8 cellular contexts compared by ENCODE assay signal in the genomic region with DNA sequence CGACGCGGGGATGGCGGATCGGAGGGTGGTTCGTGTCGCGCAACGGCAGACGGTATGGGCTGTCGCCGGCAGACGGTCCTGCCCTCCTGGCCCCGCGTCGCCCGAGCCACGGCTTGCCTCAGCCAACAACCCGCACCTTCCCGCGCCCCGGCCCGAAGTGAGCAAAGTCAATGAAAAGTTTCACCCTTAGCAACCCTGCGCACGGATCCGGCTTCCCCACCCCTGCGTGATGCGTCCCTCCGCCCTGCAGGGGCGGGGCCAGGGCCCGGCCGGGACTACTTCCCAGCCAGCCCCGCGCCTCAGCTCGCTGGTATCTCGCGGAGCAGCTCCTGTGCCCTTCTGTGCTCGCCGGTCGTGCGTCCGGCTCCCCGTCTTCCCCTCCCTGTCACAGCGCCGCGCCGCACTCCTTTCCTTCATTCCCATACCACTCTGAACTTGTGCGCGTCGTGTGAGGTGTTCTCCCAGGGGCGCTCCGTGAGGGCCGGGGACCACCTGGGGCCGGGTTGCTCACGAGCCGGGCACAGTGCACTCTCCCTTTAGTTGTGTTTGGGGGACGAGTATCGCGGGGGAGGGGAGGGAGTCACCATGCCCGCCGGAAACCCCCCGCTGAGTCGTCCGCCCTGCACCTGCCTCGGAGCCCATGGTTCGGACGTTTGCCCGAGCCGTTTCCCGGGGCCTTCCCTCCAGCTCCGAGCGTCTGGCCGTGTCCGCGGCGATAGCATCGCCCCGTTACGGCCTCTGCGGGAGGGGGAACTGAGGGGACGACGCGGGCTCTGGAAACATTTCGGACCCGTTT. TPM values are rescaled to one million over a fixed set of nuclear protein-coding genes. Genes with fewer than 3 reads are reported as not detected.
DNase-seq lines count a peak whose midpoint lies in the region; ATAC-seq and TF ChIP-seq lines count a peak whose summit lies in the region.

A gene with protein sequence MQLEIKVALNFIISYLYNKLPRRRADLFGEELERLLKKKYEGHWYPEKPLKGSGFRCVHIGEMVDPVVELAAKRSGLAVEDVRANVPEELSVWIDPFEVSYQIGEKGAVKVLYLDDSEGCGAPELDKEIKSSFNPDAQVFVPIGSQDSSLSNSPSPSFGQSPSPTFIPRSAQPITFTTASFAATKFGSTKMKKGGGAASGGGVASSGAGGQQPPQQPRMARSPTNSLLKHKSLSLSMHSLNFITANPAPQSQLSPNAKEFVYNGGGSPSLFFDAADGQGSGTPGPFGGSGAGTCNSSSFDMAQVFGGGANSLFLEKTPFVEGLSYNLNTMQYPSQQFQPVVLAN (minus strand): TSS at position 163 of the 796 bp plus-strand sequence. CDS start 9,456 bp downstream, outside the sequence.

- H3K4me1 ChIP-seq in smooth muscle cell (ENCODE audit: low read depth) = peaks cover 10% of the 10 kb centered on the region

- peak; percentile 93 for DNase-seq in NCI-H345 (lab: John Stamatoyannopoulos, UW)
- DNase-seq in WTC11 (ENCODE audit: low spot score) = peak; percentile 95
- DNase-seq in cardiac fibroblast (ENCODE audit: low read depth in 2 of 2) = peak; percentile 95 to 98
- DNase-seq in iPS-NIHi7 (ENCODE audit: extremely low spot score) = peak; percentile 78
- DNase-seq in smooth muscle cell (lab: John Stamatoyannopoulos, UW; ENCODE audit: unreplicated experiment) = peak; percentile 87

- H3K9ac ChIP-seq in smooth muscle cell (ENCODE audit: low read depth) = peak within 1 kb of the TSS; percentile 94

- H3K4me3 ChIP-seq in cardiac fibroblast (replicated peaks in 1 of 2; ENCODE audit: low read depth in 2 of 2, low read length in 2 of 2) = peak within 1 kb of the TSS; percentile 61 to 95
- peak within 1 kb of the TSS; percentile 89 for H3K4me3 ChIP-seq in smooth muscle cell

- TF ChIP-seq CTCF in WTC11 (IDR thresholded peaks at IDR 0.05) = no peak
- TF ChIP-seq CTCF in cardiac fibroblast (IDR thresholded peaks at IDR 0.05; ENCODE audit: low read depth, low read length) = no peak
- TF ChIP-seq CTCF in smooth muscle cell (IDR thresholded peaks at IDR 0.05; ENCODE audit: borderline replicate concordance, insufficient read depth, poor library complexity, severe bottlenecking) = no peak

- H3K4me3 Mint-ChIP-seq in WTC11 = peak within 1 kb of the TSS; percentile 96

- H3K27me3 ChIP-seq in smooth muscle cell (ENCODE audit: low read depth) = no peaks in the 10 kb centered on the region

- peak within 1 kb of the TSS; percentile 59 for H2AFZ ChIP-seq in smooth muscle cell (ENCODE audit: low read depth)

- peak; percentile 99 for TF ChIP-seq POLR2A in GM18505 (IDR thresholded peaks at IDR 0.05; ENCODE audit: borderline replicate concordance, extremely low read depth, insufficient read depth, insufficient read length)

- H3K9me3 Mint-ChIP-seq in WTC11 = no peaks in the 10 kb centered on the region

- peaks cover 34% of the 10 kb centered on the region for H4K20me1 ChIP-seq in smooth muscle cell (ENCODE audit: low read depth)

- H3K4me2 ChIP-seq in smooth muscle cell = peak within 1 kb of the TSS; percentile 86

- peaks cover 5% of the 10 kb centered on the region for H3F3A ChIP-seq in smooth muscle cell (ENCODE audit: low read depth)

- H3K27ac ChIP-seq in smooth muscle cell (ENCODE audit: low read depth) = peak within 1 kb of the TSS; percentile 97

- ATAC-seq in GM18505 (IDR thresholded peaks at IDR 0.05; ENCODE audit: unreplicated experiment) (peak; percentile 43), HG03135 (IDR thresholded peaks at IDR 0.05; ENCODE audit: unreplicated experiment) (peak; percentile 37), WTC11 (peak; percentile 23), GM18519 (IDR thresholded peaks at IDR 0.05; ENCODE audit: low FRiP score, unreplicated experiment) (no peak)

- H3K4me1 Mint-ChIP-seq in WTC11 = peaks cover 24% of the 10 kb centered on the region

- peak within 1 kb of the TSS; percentile 100 for H3K27ac Mint-ChIP-seq in WTC11

- H3K27me3 Mint-ChIP-seq in WTC11 (ENCODE audit: low read depth) = no peaks in the 10 kb centered on the region

- H3K9me3 ChIP-seq in smooth muscle cell (replicated peaks; ENCODE audit: low read depth) = no peaks in the 10 kb centered on the region

- CTCF ChIA-PET in WTC11 (lab: Charles Lee) = interaction anchor here (0.5 to 2.7 kb wide), 7 partner anchors 22 to 252 kb away, joined by 3 to 20 read pairs (median 3); a partner anchor contains a TSS

- POLR2A ChIA-PET in WTC11 (lab: Charles Lee) = interaction anchor here (0.5 to 3.0 kb wide), 20 partner anchors 10 to 467 kb away, joined by 3 to 44 read pairs (median 5); a partner anchor contains a TSS

- peaks cover 29% of the 10 kb centered on the region for H3K36me3 Mint-ChIP-seq in WTC11

- under 1% methylated on average over 78 of the region's 85 CpGs for WGBS in smooth muscle cell (ENCODE audit: low lambda C conversion rate)

- no peaks in the 10 kb centered on the region for H3K36me3 ChIP-seq in smooth muscle cell (ENCODE audit: low read depth)

- peaks cover 43% of the 10 kb centered on the region for H3K79me2 ChIP-seq in smooth muscle cell (ENCODE audit: low read depth)

TF ChIP-seq in WTC11, 78 proteins besides CTCF, POLR2A, EP300 and RAD21 (continues in another document):
- TF ChIP-seq, protein P1, sequence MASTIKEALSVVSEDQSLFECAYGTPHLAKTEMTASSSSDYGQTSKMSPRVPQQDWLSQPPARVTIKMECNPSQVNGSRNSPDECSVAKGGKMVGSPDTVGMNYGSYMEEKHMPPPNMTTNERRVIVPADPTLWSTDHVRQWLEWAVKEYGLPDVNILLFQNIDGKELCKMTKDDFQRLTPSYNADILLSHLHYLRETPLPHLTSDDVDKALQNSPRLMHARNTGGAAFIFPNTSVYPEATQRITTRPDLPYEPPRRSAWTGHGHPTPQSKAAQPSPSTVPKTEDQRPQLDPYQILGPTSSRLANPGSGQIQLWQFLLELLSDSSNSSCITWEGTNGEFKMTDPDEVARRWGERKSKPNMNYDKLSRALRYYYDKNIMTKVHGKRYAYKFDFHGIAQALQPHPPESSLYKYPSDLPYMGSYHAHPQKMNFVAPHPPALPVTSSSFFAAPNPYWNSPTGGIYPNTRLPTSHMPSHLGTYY (CRISPR knock-in tag; IDR thresholded peaks at IDR 0.05) = peak; percentile 89
- TF ChIP-seq SMAD4 (CRISPR knock-in tag; IDR thresholded peaks at IDR 0.05) = peak; percentile 45; the same call in 1 of the 2 replicates
- no peak for TF ChIP-seq GTF2I (CRISPR knock-in tag; conservative IDR thresholded peaks at IDR 0.05)
- TF ChIP-seq, protein P2, sequence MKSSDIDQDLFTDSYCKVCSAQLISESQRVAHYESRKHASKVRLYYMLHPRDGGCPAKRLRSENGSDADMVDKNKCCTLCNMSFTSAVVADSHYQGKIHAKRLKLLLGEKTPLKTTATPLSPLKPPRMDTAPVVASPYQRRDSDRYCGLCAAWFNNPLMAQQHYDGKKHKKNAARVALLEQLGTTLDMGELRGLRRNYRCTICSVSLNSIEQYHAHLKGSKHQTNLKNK (CRISPR knock-in tag; IDR thresholded peaks at IDR 0.05) = peak; percentile 85
- peak; percentile 98; the same call in 1 of the 2 replicates for TF ChIP-seq NR3C1 (CRISPR knock-in tag; conservative IDR thresholded peaks at IDR 0.05; ENCODE audit: low read depth)
- TF ChIP-seq ZNF138 (CRISPR knock-in tag; conservative IDR thresholded peaks at IDR 0.05) = peak; percentile 46; the same call in 1 of the 2 replicates
- TF ChIP-seq TP53 (CRISPR knock-in tag; IDR thresholded peaks at IDR 0.05) = peak; percentile 69
- peak; percentile 86; the same call in 1 of the 2 replicates for TF ChIP-seq TEAD1 (CRISPR knock-in tag; IDR thresholded peaks at IDR 0.05)
- TF ChIP-seq, protein P3, sequence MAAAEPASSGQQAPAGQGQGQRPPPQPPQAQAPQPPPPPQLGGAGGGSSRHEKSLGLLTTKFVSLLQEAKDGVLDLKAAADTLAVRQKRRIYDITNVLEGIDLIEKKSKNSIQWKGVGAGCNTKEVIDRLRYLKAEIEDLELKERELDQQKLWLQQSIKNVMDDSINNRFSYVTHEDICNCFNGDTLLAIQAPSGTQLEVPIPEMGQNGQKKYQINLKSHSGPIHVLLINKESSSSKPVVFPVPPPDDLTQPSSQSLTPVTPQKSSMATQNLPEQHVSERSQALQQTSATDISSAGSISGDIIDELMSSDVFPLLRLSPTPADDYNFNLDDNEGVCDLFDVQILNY (CRISPR knock-in tag; IDR thresholded peaks at IDR 0.05) = peak; percentile 91
- TF ChIP-seq, protein P4, sequence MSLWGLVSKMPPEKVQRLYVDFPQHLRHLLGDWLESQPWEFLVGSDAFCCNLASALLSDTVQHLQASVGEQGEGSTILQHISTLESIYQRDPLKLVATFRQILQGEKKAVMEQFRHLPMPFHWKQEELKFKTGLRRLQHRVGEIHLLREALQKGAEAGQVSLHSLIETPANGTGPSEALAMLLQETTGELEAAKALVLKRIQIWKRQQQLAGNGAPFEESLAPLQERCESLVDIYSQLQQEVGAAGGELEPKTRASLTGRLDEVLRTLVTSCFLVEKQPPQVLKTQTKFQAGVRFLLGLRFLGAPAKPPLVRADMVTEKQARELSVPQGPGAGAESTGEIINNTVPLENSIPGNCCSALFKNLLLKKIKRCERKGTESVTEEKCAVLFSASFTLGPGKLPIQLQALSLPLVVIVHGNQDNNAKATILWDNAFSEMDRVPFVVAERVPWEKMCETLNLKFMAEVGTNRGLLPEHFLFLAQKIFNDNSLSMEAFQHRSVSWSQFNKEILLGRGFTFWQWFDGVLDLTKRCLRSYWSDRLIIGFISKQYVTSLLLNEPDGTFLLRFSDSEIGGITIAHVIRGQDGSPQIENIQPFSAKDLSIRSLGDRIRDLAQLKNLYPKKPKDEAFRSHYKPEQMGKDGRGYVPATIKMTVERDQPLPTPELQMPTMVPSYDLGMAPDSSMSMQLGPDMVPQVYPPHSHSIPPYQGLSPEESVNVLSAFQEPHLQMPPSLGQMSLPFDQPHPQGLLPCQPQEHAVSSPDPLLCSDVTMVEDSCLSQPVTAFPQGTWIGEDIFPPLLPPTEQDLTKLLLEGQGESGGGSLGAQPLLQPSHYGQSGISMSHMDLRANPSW (CRISPR knock-in tag; conservative IDR thresholded peaks at IDR 0.05; ENCODE audit: low read depth) = peak; percentile 98
- peak; percentile 94 for TF ChIP-seq PRRX2 (CRISPR knock-in tag; IDR thresholded peaks at IDR 0.05)

RNA-seq across cellular contexts. Expression of the gene that starts here (rescaled TPM):
- total RNA-seq in WTC11 (2021) (46.6 to 52.2 TPM (median 49.4 TPM) in 3 replicates), smooth muscle cell (17.9 and 19.7 TPM in 2 replicates)
- polyA plus RNA-seq in smooth muscle cell = 25.6 and 27.0 TPM in 2 replicates
